12 cellular contexts compared by ENCODE assay signal in genomic region chr6:85580104-85580877, GRCh38. TPM values are rescaled to one million over a fixed set of nuclear protein-coding genes. Genes with fewer than 3 reads are reported as not detected.
DNase-seq lines count a peak whose midpoint lies in the region; ATAC-seq and TF ChIP-seq lines count a peak whose summit lies in the region.
"Had no signal": no experiment of that assay in that cellular context is flagged by ENCODE, and none has a peak within 500 bp of the region (broad histone marks: within the 10 kb centered on the region; RNA-seq: fewer than 3 reads in every experiment).

No MANE protein-coding gene starts in this region.

- no peaks in the 10 kb centered on the region for H3K36me3 ChIP-seq in Panc1 (ENCODE audit: control insufficient read depth, insufficient read depth, low read length)

- peak; percentile 23 for ATAC-seq in GM21786 (IDR thresholded peaks at IDR 0.05; ENCODE audit: unreplicated experiment)
- ATAC-seq in Panc1: peak; percentile 87
- ATAC-seq in GM19324 (IDR thresholded peaks at IDR 0.05; ENCODE audit: low FRiP score, unreplicated experiment): no peak

- H3K27ac ChIP-seq in Panc1 (ENCODE audit: low read length): peak overlapping the region; percentile 61

- H3K36me3 Mint-ChIP-seq in immature natural killer cell: peaks cover 26 to 40% (median 27%) of the 10 kb centered on the region in 3 donors

- POLR2A ChIA-PET in Panc1 (lab: Charles Lee): interaction anchor here (0.6 kb wide), 1 partner anchor 138 kb away, joined by 4 read pairs; no protein-coding TSS in a partner anchor

- intact Hi-C loops in Panc1 (cut with micrococcal nuclease; ENCODE audit: unreplicated experiment): no loop called here

- peak overlapping the region; percentile 3 to 77 (median 44) for H3K27ac Mint-ChIP-seq in immature natural killer cell

- peaks cover 1% of the 10 kb centered on the region; the same call in 1 of the 2 replicates for H3K9me3 ChIP-seq in Panc1 (ENCODE audit: control insufficient read depth, insufficient read depth, low read depth, low read length)

- no peaks in the 10 kb centered on the region for H3K27me3 ChIP-seq in Panc1 (ENCODE audit: control insufficient read depth, insufficient read depth, low read length)

- peaks cover 32% of the 10 kb centered on the region for H3K4me1 ChIP-seq in Panc1 (ENCODE audit: control insufficient read depth, insufficient read depth, low read length)

- H3K27me3 Mint-ChIP-seq in immature natural killer cell (ENCODE audit: low read depth in 3 of 3): peaks cover 0 to 1% (median 0%) of the 10 kb centered on the region in 3 donors
- H3K27me3 Mint-ChIP-seq: central memory CD8-positive, alpha-beta T cell had no signal

- CTCF ChIA-PET in Panc1 (lab: Charles Lee): interaction anchor here (0.5 kb wide), 1 partner anchor 56 kb away, joined by 3 read pairs; no protein-coding TSS in a partner anchor

- in situ Hi-C loops in Panc1 (cut with HindIII; ENCODE audit: low pct_unique_long_range_greater_than_20kb, low sequenced_read_pairs): no loop called here

- TF ChIP-seq CTCF in Panc1 (IDR thresholded peaks at IDR 0.05): no peak

- no peak overlapping the region for H3K4me3 Mint-ChIP-seq in immature natural killer cell
- H3K4me3 Mint-ChIP-seq: central memory CD8-positive, alpha-beta T cell had no signal

- DNase-seq in COLO668 (lab: John Stamatoyannopoulos, UW; ENCODE audit: unreplicated experiment) (peak; percentile 9), Panc1 (ENCODE audit: low read depth, low spot score) (no peak), immature natural killer cell (no peak), occipital lobe (lab: John Stamatoyannopoulos, UW) (no peak), cerebellar nuclear complex (lab: John Stamatoyannopoulos, UW) (no peak), HCEC 1CT (no peak)
- DNase-seq: activated CD8-positive, alpha-beta memory T cell treated with anti-CD3 and anti-CD28 coated beads for 24 hours; NCI-H2081; nucleus accumbens had no signal

- H3K9me3 Mint-ChIP-seq in immature natural killer cell: peaks cover 5 to 35% (median 23%) of the 10 kb centered on the region in 6 donors

- peaks cover 13 to 52% of the 10 kb centered on the region in 2 donors for H3K4me1 Mint-ChIP-seq in immature natural killer cell

- no TSS peak for BruUV-seq in Panc1 (replicated peaks; lab: Mats Ljungman, UMichigan)

- no peak overlapping the region for H3K4me3 ChIP-seq in Panc1 (ENCODE audit: low read depth in 2 of 2, low read length in 2 of 2)

RNA-seq across cellular contexts. Expression of gene SNX14, which starts 13.4 kb away (rescaled TPM):
- total RNA-seq in Panc1 (2021; ENCODE audit: unreplicated experiment) (119 TPM), occipital lobe (204 TPM)
- 94.1 TPM for polyA plus RNA-seq in Panc1 (2012; ENCODE audit: insufficient read length)
- polyA plus RNA-seq in immature natural killer cell: 10 to 100 TPM; 49.0 to 83.1 (median 67.1) TPM
